In the genomic region with DNA sequence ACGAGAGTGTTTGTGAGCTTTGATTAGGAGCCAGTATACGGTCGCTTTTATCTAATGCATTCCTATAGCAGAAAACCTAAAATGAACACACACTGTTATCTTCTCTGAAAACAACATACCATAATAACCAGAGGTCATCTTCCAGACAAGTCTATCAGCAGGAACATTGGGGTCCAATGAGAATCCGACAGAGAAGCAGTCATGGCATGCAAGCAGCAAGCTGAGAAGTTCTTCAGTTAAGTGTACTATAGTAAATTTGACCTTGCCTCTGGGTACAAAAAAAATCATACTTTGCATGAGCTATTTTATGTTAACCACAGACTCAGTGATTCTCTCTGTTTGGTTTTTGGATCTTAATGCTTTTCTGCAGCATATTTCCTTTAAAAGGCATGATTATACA, we compare ENCODE assay signal across 18 cellular contexts.
DNase-seq lines count a peak whose midpoint lies in the region; ATAC-seq and TF ChIP-seq lines count a peak whose summit lies in the region.
"Had no signal": no experiment of that assay in that cellular context is flagged by ENCODE, and none has a peak within 500 bp of the region (broad histone marks: within the 10 kb centered on the region; RNA-seq: fewer than 3 reads in every experiment).

No MANE protein-coding gene starts in this region.

- no peaks in the 10 kb centered on the region for H4K20me1 ChIP-seq in Karpas-422 (ENCODE audit: insufficient read depth, low read depth, low read length)

- H3K4me3 Mint-ChIP-seq in activated T-helper 2 cell treated with anti-CD3 and anti-CD28 coated beads, Interferon-gamma antibody, Interleukin-2, Interleukin-4, amounts not matched to agents 10 μg/mL and 5 μg/mL and 100 μg/mL, durations not matched to agents 14 hours and 24 hours and 36 hours (ENCODE audit: low read depth), result no peak overlapping the region
- H3K4me3 Mint-ChIP-seq in type B pancreatic cell, result no peak overlapping the region

- no peaks in the 10 kb centered on the region for H3K4me1 Mint-ChIP-seq in activated T-helper 2 cell treated with anti-CD3 and anti-CD28 coated beads, Interferon-gamma antibody, Interleukin-2, Interleukin-4, amounts not matched to agents 10 μg/mL and 5 μg/mL and 100 μg/mL, durations not matched to agents 14 hours and 24 hours and 36 hours (ENCODE audit: low read depth)
- peaks cover 3% of the 10 kb centered on the region for H3K4me1 Mint-ChIP-seq in type B pancreatic cell (ENCODE audit: unreplicated experiment)

- TF ChIP-seq CTCF in type B pancreatic cell (conservative IDR thresholded peaks at IDR 0.05), result no peak

- no peaks in the 10 kb centered on the region for H3K27me3 Mint-ChIP-seq in activated T-helper 2 cell treated with anti-CD3 and anti-CD28 coated beads, Interferon-gamma antibody, Interleukin-2, Interleukin-4, amounts not matched to agents 10 μg/mL and 5 μg/mL and 100 μg/mL, durations not matched to agents 14 hours and 24 hours and 36 hours (ENCODE audit: low read depth)
- H3K27me3 Mint-ChIP-seq in type B pancreatic cell, result no peaks in the 10 kb centered on the region

- no peak overlapping the region for H3K4me3 ChIP-seq in Karpas-422 (ENCODE audit: low read length)
- H3K4me3 ChIP-seq: GM23248, K562 had no signal

- H3K36me3 Mint-ChIP-seq in activated T-helper 2 cell treated with anti-CD3 and anti-CD28 coated beads, Interferon-gamma antibody, Interleukin-2, Interleukin-4, amounts not matched to agents 10 μg/mL and 5 μg/mL and 100 μg/mL, durations not matched to agents 14 hours and 24 hours and 36 hours (ENCODE audit: low read depth), result no peaks in the 10 kb centered on the region
- no peaks in the 10 kb centered on the region for H3K36me3 Mint-ChIP-seq in type B pancreatic cell

- no peak for ATAC-seq in HG03045 (IDR thresholded peaks at IDR 0.05; ENCODE audit: unreplicated experiment)
- ATAC-seq: K562, Panc1, Right ventricle myocardium inferior had no signal

- no peak overlapping the region for H3K4me2 ChIP-seq in Karpas-422 (ENCODE audit: low read depth, low read length, poor library complexity, severe bottlenecking)

- H3K79me2 ChIP-seq in Karpas-422 (ENCODE audit: low read length), result no peaks in the 10 kb centered on the region

- no peak overlapping the region for H3K9ac ChIP-seq in Karpas-422 (ENCODE audit: low read length)
- H3K9ac ChIP-seq: GM23248 had no signal

- H3K27ac ChIP-seq in Karpas-422 (ENCODE audit: low read length), result no peak overlapping the region
- H3K27ac ChIP-seq: GM23248, HL-60 had no signal

- H3K27me3 ChIP-seq in Karpas-422 (ENCODE audit: low read length), result no peaks in the 10 kb centered on the region

- peak overlapping the region; percentile 60; the same call in 1 of the 2 replicates for H2AFZ ChIP-seq in Karpas-422 (ENCODE audit: low read length)
- H2AFZ ChIP-seq: GM23248 had no signal

- H3K9me3 Mint-ChIP-seq in activated T-helper 2 cell treated with anti-CD3 and anti-CD28 coated beads, Interferon-gamma antibody, Interleukin-2, Interleukin-4, amounts not matched to agents 10 μg/mL and 5 μg/mL and 100 μg/mL, durations not matched to agents 14 hours and 24 hours and 36 hours, result peaks cover 12% of the 10 kb centered on the region
- peaks cover 2% of the 10 kb centered on the region for H3K9me3 Mint-ChIP-seq in type B pancreatic cell

- DNase-seq in Karpas-422 (no peak), amniotic epithelial cell (ENCODE audit: low read depth) (peak; percentile 0), dedifferentiated amniotic fluid mesenchymal stem cell (ENCODE audit: extremely low spot score) (peak; percentile 16), non-pigmented ciliary epithelial cell (ENCODE audit: low read depth) (peak; percentile 49), type B pancreatic cell (ENCODE audit: extremely low spot score, unreplicated experiment) (no peak)
- DNase-seq in activated T-helper 2 cell treated with anti-CD3 and anti-CD28 coated beads, Interferon-gamma antibody, Interleukin-2, Interleukin-4, amounts not matched to agents 10 μg/mL and 5 μg/mL and 100 μg/mL, durations not matched to agents 14 hours and 24 hours and 36 hours (ENCODE audit: low spot score), result no peak
- no peak for DNase-seq in stimulated activated CD8-positive, alpha-beta memory T cell treated with anti-CD3 and anti-CD28 coated beads, Interleukin-4, amount 100 ng/mL, for 48 hours
- DNase-seq: AML-193, DMS53, GM23248, NCI-H1105, NCI-H1694 treated with DMSO at 0.1 percent for 48 hours, NCI-H446 had no signal

- intact Hi-C loops in activated T-helper 2 cell treated with anti-CD3 and anti-CD28 coated beads, Interferon-gamma antibody, Interleukin-2, Interleukin-4, amounts not matched to agents 10 μg/mL and 5 μg/mL and 100 μg/mL, durations not matched to agents 14 hours and 24 hours and 36 hours (cut with micrococcal nuclease), result no loop called here

- no peaks in the 10 kb centered on the region for H3K36me3 ChIP-seq in Karpas-422 (ENCODE audit: insufficient read depth, low read length)

- peaks cover 19% of the 10 kb centered on the region for H3K9me3 ChIP-seq in Karpas-422 (ENCODE audit: low read length)

- no peak overlapping the region for H3K27ac Mint-ChIP-seq in activated T-helper 2 cell treated with anti-CD3 and anti-CD28 coated beads, Interferon-gamma antibody, Interleukin-2, Interleukin-4, amounts not matched to agents 10 μg/mL and 5 μg/mL and 100 μg/mL, durations not matched to agents 14 hours and 24 hours and 36 hours
- H3K27ac Mint-ChIP-seq in type B pancreatic cell, result no peak overlapping the region

- H3K4me1 ChIP-seq in Karpas-422 (ENCODE audit: low read length), result no peaks in the 10 kb centered on the region; the same call in 1 of the 2 replicates

- no peaks in the 10 kb centered on the region for H3K9me2 ChIP-seq in Karpas-422 (replicated peaks; ENCODE audit: insufficient read depth, low read length)

Comparison
In these comparisons a context has a peak if more than half of its experiments do, and no peak if none do; other contexts are left out.
1. DNase-seq: peak in amniotic epithelial cell (single experiment), dedifferentiated amniotic fluid mesenchymal stem cell (single experiment) and non-pigmented ciliary epithelial cell (single experiment); none in Karpas-422 (single experiment), activated T-helper 2 cell treated with anti-CD3 and anti-CD28 coated beads, Interferon-gamma antibody, Interleukin-2, Interleukin-4, amounts not matched to agents 10 μg/mL and 5 μg/mL and 100 μg/mL, durations not matched to agents 14 hours and 24 hours and 36 hours (single experiment), stimulated activated CD8-positive, alpha-beta memory T cell treated with anti-CD3 and anti-CD28 coated beads, Interleukin-4, amount 100 ng/mL, for 48 hours (single experiment) and type B pancreatic cell (single experiment).